In genomic region chr17:18203308-18203707, GRCh38 we compare ENCODE assay signal across 1 cellular context.
TF ChIP-seq lines count a peak whose summit lies in the region.

No MANE protein-coding gene starts in this region.

TF ChIP-seq in H1, 55 proteins besides CTCF, POLR2A, EP300 and RAD21:
- TF ChIP-seq GTF2F1 (IDR thresholded peaks at IDR 0.05; ENCODE audit: borderline replicate concordance, low read depth, low read length) (no peak), YY1 (IDR thresholded peaks at IDR 0.05; ENCODE audit: low read depth, low read length) (no peak), JUND (IDR thresholded peaks at IDR 0.05; ENCODE audit: low read length) (peak; percentile 13; the same call in 1 of the 2 replicates), POU5F1 (IDR thresholded peaks at IDR 0.05; ENCODE audit: low read depth, low read length) (no peak), CEBPB (IDR thresholded peaks at IDR 0.05; ENCODE audit: low read depth, low read length) (no peak), PHF8 (conservative IDR thresholded peaks at IDR 0.05; ENCODE audit: low read depth, low read length) (no peak), USF2 (IDR thresholded peaks at IDR 0.05; ENCODE audit: low read length) (peak; percentile 71; the same call in 1 of the 2 replicates), CHD1 (IDR thresholded peaks at IDR 0.05; ENCODE audit: low read depth, low read length) (no peak), MAX (IDR thresholded peaks at IDR 0.05) (peak; percentile 54)
